In the genomic region with DNA sequence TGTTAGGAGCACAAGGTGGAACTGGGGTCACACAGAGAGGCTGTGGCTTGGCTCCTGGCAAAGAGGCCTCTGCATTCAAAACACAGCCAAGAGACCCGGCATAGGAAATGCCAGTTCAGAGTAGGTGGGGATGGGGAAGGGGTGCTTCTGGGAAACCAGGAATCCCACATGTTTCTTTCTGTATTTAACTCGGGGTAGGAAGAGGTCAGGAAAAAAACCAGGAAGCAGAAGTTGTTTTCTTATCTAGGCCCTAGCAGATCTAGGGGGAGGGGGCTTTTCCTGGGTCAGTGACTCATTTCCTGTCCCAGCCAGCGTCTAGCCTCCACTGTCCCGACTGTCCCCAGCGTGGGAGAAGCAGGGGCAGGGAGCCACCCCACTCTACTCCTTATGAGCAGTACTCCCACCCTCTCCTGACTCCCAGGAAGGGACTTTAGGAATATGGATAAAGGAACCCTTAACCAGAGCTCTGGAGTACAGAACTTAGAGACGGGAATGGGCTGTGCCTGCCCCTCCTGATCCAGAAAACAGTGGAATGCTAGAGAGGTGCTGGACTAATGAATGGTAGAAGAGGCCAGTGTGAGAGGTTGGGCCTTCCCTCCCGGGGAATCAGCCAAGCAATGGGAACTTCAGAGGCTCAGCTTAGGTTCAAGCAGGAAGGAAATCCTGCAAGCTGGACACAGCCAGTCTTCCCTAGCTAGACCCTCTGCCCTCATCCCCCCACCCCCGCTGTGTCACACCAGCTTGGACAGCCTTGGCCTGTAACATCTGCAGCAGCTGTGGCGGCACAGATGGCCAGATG, we compare ENCODE assay signal across 8 cellular contexts. TPM values are rescaled to one million over a fixed set of nuclear protein-coding genes. Genes with fewer than 3 reads are reported as not detected.
DNase-seq lines count a peak whose midpoint lies in the region; ATAC-seq and TF ChIP-seq lines count a peak whose summit lies in the region.

No MANE protein-coding gene starts in this region.

- CTCF ChIA-PET in T-cell (lab: Charles Lee), result no interaction called here

- H3K9me3 Mint-ChIP-seq in T-cell, result no peaks in the 10 kb centered on the region
- no peaks in the 10 kb centered on the region for H3K9me3 Mint-ChIP-seq in neural crest cell

- DNase-seq in HCEC 1CT (peak; percentile 69), T-cell (no peak), fibroblast of gingiva (ENCODE audit: low read depth) (peak; percentile 26), neural crest cell (ENCODE audit: low read depth, low spot score) (no peak), NCI-H524 (lab: John Stamatoyannopoulos, UW) (no peak), posterior cingulate gyrus (no peak), GM10266 (ENCODE audit: extremely low spot score) (no peak)

- POLR2A ChIA-PET in T-cell (lab: Charles Lee), result no interaction called here

- intact Hi-C loops in posterior cingulate gyrus (cut with DNase I), result no loop called here

- H3K27me3 Mint-ChIP-seq in T-cell (peaks cover 0 to 3% of the 10 kb centered on the region in 2 donors), neural crest cell (ENCODE audit: low read depth) (peaks cover 5% of the 10 kb centered on the region)

- TF ChIP-seq CTCF in neural crest cell (conservative IDR thresholded peaks at IDR 0.05) (no peak), GM10266 (IDR thresholded peaks at IDR 0.05; ENCODE audit: control insufficient read depth, insufficient read depth, low read depth, missing control alignments) (no peak)

- peak overlapping the region; percentile 94 to 95 for H3K27ac Mint-ChIP-seq in T-cell
- H3K27ac Mint-ChIP-seq in neural crest cell (ENCODE audit: unreplicated experiment), result peak overlapping the region; percentile 100

- ATAC-seq in T-cell (replicated peaks in 1 of 4) (no peak), HG03439 (IDR thresholded peaks at IDR 0.05; ENCODE audit: unreplicated experiment) (no peak)

- H3K36me3 Mint-ChIP-seq in T-cell (no peaks in the 10 kb centered on the region), neural crest cell (ENCODE audit: low read depth) (peaks cover 3% of the 10 kb centered on the region)

- H3K4me3 Mint-ChIP-seq in T-cell, result peak overlapping the region in 1 of 3 donors; percentile 49
- peak overlapping the region; percentile 78 for H3K4me3 Mint-ChIP-seq in neural crest cell

- H3K4me1 Mint-ChIP-seq in T-cell (peaks cover 26 to 63% (median 62%) of the 10 kb centered on the region in 3 donors), neural crest cell (peaks cover 50% of the 10 kb centered on the region)

RNA-seq across cellular contexts. Expression of gene FHL3, which starts 5.7 kb away (rescaled TPM):
- total RNA-seq in T-cell (10 to 100 TPM in 2 of 5 donors, 1 to 10 TPM in 3; 4.1 to 19.3 (median 8.1) TPM), neural crest cell (21.2 and 22.4 TPM in 2 replicates)

RNA-seq across cellular contexts. Expression of gene SF3A3, which starts 9.8 kb away (rescaled TPM):
- total RNA-seq in T-cell (10 to 100 TPM; 45.2 to 69.9 (median 53.0) TPM), neural crest cell (113 and 119 TPM in 2 replicates)

RNA-seq across cellular contexts. Expression of gene UTP11, which starts 12.9 kb away (rescaled TPM):
- total RNA-seq in T-cell, result 10 to 100 TPM in 3 of 5 donors, 1 to 10 TPM in 2; 8.5 to 18.3 (median 15.9) TPM
- 41.2 and 44.5 TPM in 2 replicates for total RNA-seq in neural crest cell

RNA-seq across cellular contexts. Expression of gene POU3F1, which starts 47.0 kb away (rescaled TPM):
- under 1 TPM; 0.28 to 0.72 (median 0.64) TPM for total RNA-seq in T-cell
- 10.7 and 12.1 TPM in 2 replicates for total RNA-seq in neural crest cell

RNA-seq across cellular contexts. Expression of gene INPP5B, which starts 52.8 kb away (rescaled TPM):
- total RNA-seq in T-cell (10 to 100 TPM; 27.9 to 35.8 (median 30.9) TPM), neural crest cell (18.8 and 19.1 TPM in 2 replicates)

Comparison
In these comparisons a context has a peak if more than half of its experiments do, and no peak if none do; other contexts are left out.
1. DNase-seq: peak in HCEC 1CT (single experiment) and fibroblast of gingiva (single experiment); none in T-cell (0 of 34), neural crest cell (single experiment), NCI-H524 (0 of 2), posterior cingulate gyrus (0 of 10) and GM10266 (single experiment).